In genomic region chr17:37176683-37177082, GRCh38 we compare ENCODE assay signal across 18 cellular contexts.
DNase-seq lines count a peak whose midpoint lies in the region; ATAC-seq and TF ChIP-seq lines count a peak whose summit lies in the region.
"Had no signal": no experiment of that assay in that cellular context is flagged by ENCODE, and none has a peak within 500 bp of the region (broad histone marks: within the 10 kb centered on the region; RNA-seq: fewer than 3 reads in every experiment).

No MANE protein-coding gene starts in this region.

- H3K27ac ChIP-seq in angular gyrus (ENCODE audit: low read depth, low read length): peak overlapping the region; percentile 61
- H3K27ac ChIP-seq: gastroesophageal sphincter, upper lobe of right lung had no signal

- ATAC-seq in HG03139 (IDR thresholded peaks at IDR 0.05; ENCODE audit: unreplicated experiment): no peak
- ATAC-seq: gastroesophageal sphincter, left lobe of liver, upper lobe of right lung had no signal

- DNase-seq in DMS153 treated with DMSO at 0.1 percent for 48 hours (lab: John Stamatoyannopoulos, UW; ENCODE audit: unreplicated experiment) (peak; percentile 54), DMS153 (lab: John Stamatoyannopoulos, UW) (no peak), fibroblast of the aortic adventitia (ENCODE audit: low read depth) (peak; percentile 44), renal cortical epithelial cell (ENCODE audit: low read depth) (peak; percentile 88), DMS114 treated with DMSO at 0.1 percent for 48 hours (lab: John Stamatoyannopoulos, UW; ENCODE audit: unreplicated experiment) (no peak), COR-L47 (lab: John Stamatoyannopoulos, UW) (no peak)
- DNase-seq: 8988T; activated CD4-positive, alpha-beta T cell treated with anti-CD3 and anti-CD28 coated beads, Interleukin-2, amount 10 ng/mL, durations not matched to agents 7 days and 5 days; cerebellar nuclear complex; Kasumi-1; NCI-H2107; stimulated activated CD4-positive, alpha-beta T cell treated with anti-CD3 and anti-CD28 coated beads, Interleukin-12 subunit alpha, Interleukin-12 subunit beta, amount 100 ng/mL, for 4 hours; T-helper 1 cell; upper lobe of right lung had no signal

- TF ChIP-seq CTCF in fibroblast of the aortic adventitia (IDR thresholded peaks at IDR 0.05; ENCODE audit: insufficient read depth, low read length): no peak

- H3K4me3 ChIP-seq in fibroblast of the aortic adventitia (ENCODE audit: low read depth, low read length): no peak overlapping the region
- H3K4me3 ChIP-seq: gastroesophageal sphincter, upper lobe of right lung had no signal

Comparison
In these comparisons a context has a peak if more than half of its experiments do, and no peak if none do; other contexts are left out.
1. DNase-seq: peak in DMS153 treated with DMSO at 0.1 percent for 48 hours (single experiment), fibroblast of the aortic adventitia (single experiment) and renal cortical epithelial cell (single experiment); none in DMS153 (single experiment), DMS114 treated with DMSO at 0.1 percent for 48 hours (single experiment) and COR-L47 (single experiment).